Comparison of ENCODE assay signal across 1 cellular context in genomic region chr7:828793-829561, GRCh38.
TF ChIP-seq lines count a peak whose summit lies in the region.

No MANE protein-coding gene starts in this region.

TF ChIP-seq in IMR-90, 13 proteins besides CTCF, POLR2A, EP300 and RAD21:
- TF ChIP-seq SMC3 (IDR thresholded peaks at IDR 0.05; ENCODE audit: low read depth, low read length): no peak
- no peak for TF ChIP-seq BHLHE40 (IDR thresholded peaks at IDR 0.05; ENCODE audit: low read depth, low read length)
- TF ChIP-seq MAFK (IDR thresholded peaks at IDR 0.05; ENCODE audit: low read depth, low read length): no peak
- TF ChIP-seq USF2 (IDR thresholded peaks at IDR 0.05; ENCODE audit: low read depth, low read length): no peak
- TF ChIP-seq CEBPB (IDR thresholded peaks at IDR 0.05; ENCODE audit: low read depth, low read length): no peak
- TF ChIP-seq FOS (IDR thresholded peaks at IDR 0.05; ENCODE audit: low read depth, low read length): no peak
- no peak for TF ChIP-seq MAZ (IDR thresholded peaks at IDR 0.05; ENCODE audit: borderline replicate concordance, low read depth, low read length)
- no peak for TF ChIP-seq RFX5 (IDR thresholded peaks at IDR 0.05; ENCODE audit: low read depth, low read length)
- no peak for TF ChIP-seq RCOR1 (IDR thresholded peaks at IDR 0.05; ENCODE audit: insufficient replicate concordance, low read length)
- no peak for TF ChIP-seq MXI1 (IDR thresholded peaks at IDR 0.05; ENCODE audit: borderline replicate concordance, low read depth, low read length)
- TF ChIP-seq ELK1 (IDR thresholded peaks at IDR 0.05; ENCODE audit: borderline replicate concordance, low read depth, low read length): no peak
- no peak for TF ChIP-seq NFE2L2 (IDR thresholded peaks at IDR 0.05; ENCODE audit: low read depth, low read length)
- no peak for TF ChIP-seq CHD1 (IDR thresholded peaks at IDR 0.05; ENCODE audit: low read depth, low read length)
